In genomic region chr2:231708050-231708772, GRCh38 we compare ENCODE assay signal across 8 cellular contexts. TPM values are rescaled to one million over a fixed set of nuclear protein-coding genes. Genes with fewer than 3 reads are reported as not detected.
DNase-seq lines count a peak whose midpoint lies in the region; ATAC-seq and TF ChIP-seq lines count a peak whose summit lies in the region.

TSS of gene PTMA (plus strand) at chr2:231708525. CDS start at chr2:231708707, 182 bp downstream.

- no peak for TF ChIP-seq RAD21 in IMR-90 (IDR thresholded peaks at IDR 0.05; ENCODE audit: low read length)

- H3K23ac ChIP-seq in IMR-90 (ENCODE audit: low read depth, low read length): peak within 1 kb of the TSS; percentile 97

- peak within 1 kb of the TSS; percentile 98 for H2BK20ac ChIP-seq in IMR-90 (ENCODE audit: low read depth, low read length)

- no peaks in the 10 kb centered on the region for H3K9me3 ChIP-seq in IMR-90 (ENCODE audit: control insufficient read depth, insufficient read depth, low read length)
- H3K9me3 ChIP-seq in mononuclear cell (ENCODE audit: low read depth, low read length): no peaks in the 10 kb centered on the region

- peak within 1 kb of the TSS; percentile 98 for H2AFZ ChIP-seq in IMR-90 (replicated peaks; ENCODE audit: low read length, poor library complexity)

- peaks cover 41% of the 10 kb centered on the region for H4K20me1 ChIP-seq in IMR-90 (ENCODE audit: insufficient read depth, low read length)

- CTCF ChIA-PET in IMR-90 (lab: Yijun Ruan, JAX): interaction anchor here (1.1 kb wide), 1 partner anchor 41 kb away, joined by 3 read pairs; no protein-coding TSS in a partner anchor

- H3K4me1 ChIP-seq in IMR-90 (ENCODE audit: control insufficient read depth, insufficient read depth, low read length) (peaks cover 8% of the 10 kb centered on the region), mononuclear cell (ENCODE audit: insufficient read depth, low read length) (peaks cover 47% of the 10 kb centered on the region)

- POLR2A ChIA-PET in IMR-90 (lab: Charles Lee; ENCODE audit: unreplicated experiment): interaction anchor here (0.6 to 1.0 kb wide), 5 partner anchors 13 to 95 kb away, joined by 3 to 7 read pairs (median 4); no protein-coding TSS in a partner anchor

- no peak for TF ChIP-seq CTCF in IMR-90 (conservative IDR thresholded peaks at IDR 0.05; ENCODE audit: low read depth, low read length)

- peak within 1 kb of the TSS; percentile 100 for H4K91ac ChIP-seq in IMR-90 (ENCODE audit: insufficient read depth, low read depth, low read length)

- H2BK120ac ChIP-seq in IMR-90 (ENCODE audit: low read depth, low read length): peak within 1 kb of the TSS; percentile 100

- H2AK9ac ChIP-seq in IMR-90 (replicated peaks; ENCODE audit: low read depth, low read length, poor library complexity): peak within 1 kb of the TSS; percentile 99

- peak within 1 kb of the TSS; percentile 61 for H3K9ac ChIP-seq in IMR-90 (ENCODE audit: low read depth, low read length)

- peak; percentile 55 for ATAC-seq in GM21528 (IDR thresholded peaks at IDR 0.05; ENCODE audit: low FRiP score, unreplicated experiment)
- peak; percentile 72 for ATAC-seq in IMR-90 (ENCODE audit: low read depth)

- in situ Hi-C loops in IMR-90 (cut with MboI; ENCODE audit: low sequenced_read_pairs): no loop called here

- peak within 1 kb of the TSS; percentile 95; the same call in 1 of the 2 replicates for H3K14ac ChIP-seq in IMR-90 (replicated peaks; ENCODE audit: low read depth, low read length)

- peak within 1 kb of the TSS; percentile 91 for H2AK5ac ChIP-seq in IMR-90 (ENCODE audit: low read depth, low read length)

- peak; percentile 98 for TF ChIP-seq POLR2A in IMR-90 (IDR thresholded peaks at IDR 0.05; ENCODE audit: low read depth, low read length)

- H3K56ac ChIP-seq in IMR-90 (ENCODE audit: extremely low read depth, insufficient read depth, low read length): peak within 1 kb of the TSS; percentile 98; the same call in 1 of the 2 replicates

- no peaks in the 10 kb centered on the region for H3K27me3 ChIP-seq in IMR-90 (ENCODE audit: control insufficient read depth, insufficient read depth, low read length)
- no peaks in the 10 kb centered on the region for H3K27me3 ChIP-seq in mononuclear cell (ENCODE audit: insufficient read depth, low read length)

- H3K79me1 ChIP-seq in IMR-90 (ENCODE audit: low read depth in 1 of 2, low read length in 2 of 2): peaks cover 6 to 23% of the 10 kb centered on the region in 2 experiments

- dilution Hi-C loops in IMR-90 (cut with HindIII; ENCODE audit: low sequenced_read_pairs, unreplicated experiment): no loop called here

- intact Hi-C loops in IMR-90 (cut with micrococcal nuclease): no loop called here

- H3K4me3 ChIP-seq in IMR-90 (ENCODE audit: insufficient read depth, low read depth, low read length) (peak within 1 kb of the TSS; percentile 89), mononuclear cell (ENCODE audit: low read length) (peak within 1 kb of the TSS; percentile 99)

- H3K27ac ChIP-seq in IMR-90 (ENCODE audit: insufficient read depth, low read length): peak within 1 kb of the TSS; percentile 94

- peak within 1 kb of the TSS; percentile 99; the same call in 2 of the 3 replicates for H2BK15ac ChIP-seq in IMR-90 (ENCODE audit: low read depth, low read length)

- BruUV-seq in IMR-90 (replicated peaks; lab: Mats Ljungman, UMichigan): no TSS peak

- DNase-seq in DMS 273 (lab: John Stamatoyannopoulos, UW; ENCODE audit: unreplicated experiment) (peak; percentile 100), IMR-90 (peak; percentile 100), OCI-M1 (lab: John Stamatoyannopoulos, UW) (peak; percentile 99), activated T-cell treated with anti-CD3 and anti-CD28 coated beads for 24 hours (ENCODE audit: low read depth) (peak; percentile 99), epidermal melanocyte (ENCODE audit: insufficient read length, low spot score) (peak; percentile 85)
- DNase-seq in stimulated activated CD8-positive, alpha-beta memory T cell treated with anti-CD3 and anti-CD28 coated beads, Interleukin-4, amount 100 ng/mL, for 1 hour (ENCODE audit: low read depth in 2 of 2, low spot score in 1 of 2): peak; percentile 96 to 99

- 0% methylated on average over 41 of the region's 83 CpGs; no CpG with 5 or more reads in 1 of the 2 experiments for WGBS in IMR-90 (ENCODE audit: extremely low coverage in 2 of 2, insufficient read length in 1 of 2), 2 experiments

- peak within 1 kb of the TSS; percentile 13 for H3K4me2 ChIP-seq in IMR-90 (ENCODE audit: low read depth, low read length)

- H3K36me3 ChIP-seq in IMR-90 (ENCODE audit: control insufficient read depth, insufficient read depth, low read length): peaks cover 12% of the 10 kb centered on the region

- peak within 1 kb of the TSS; percentile 30 for H3K18ac ChIP-seq in IMR-90 (ENCODE audit: low read depth, low read length)

- H4K8ac ChIP-seq in IMR-90 (ENCODE audit: low read depth in 2 of 2, low read length in 2 of 2): peak within 1 kb of the TSS; percentile 86 to 100

- peak within 1 kb of the TSS; percentile 97 for H2BK5ac ChIP-seq in IMR-90 (ENCODE audit: low read depth, low read length, poor library complexity, severe bottlenecking)

- peak within 1 kb of the TSS; percentile 99 for H3K4ac ChIP-seq in IMR-90 (ENCODE audit: low read depth, low read length)

- peaks cover 5% of the 10 kb centered on the region; the same call in 1 of the 2 replicates for H3K9me1 ChIP-seq in IMR-90 (ENCODE audit: insufficient read depth, low read length)

- peak within 1 kb of the TSS; percentile 96 for H4K5ac ChIP-seq in IMR-90 (ENCODE audit: low read depth, low read length)

TF ChIP-seq in IMR-90, 13 proteins besides CTCF, POLR2A, EP300 and RAD21:
- TF ChIP-seq ELK1 (IDR thresholded peaks at IDR 0.05; ENCODE audit: borderline replicate concordance, low read depth, low read length): no peak
- TF ChIP-seq NFE2L2 (IDR thresholded peaks at IDR 0.05; ENCODE audit: low read depth, low read length): no peak
- no peak for TF ChIP-seq CEBPB (IDR thresholded peaks at IDR 0.05; ENCODE audit: low read depth, low read length)
- peak; percentile 85 for TF ChIP-seq MAZ (IDR thresholded peaks at IDR 0.05; ENCODE audit: borderline replicate concordance, low read depth, low read length)
- no peak; the same call in 1 of the 2 replicates for TF ChIP-seq FOS (IDR thresholded peaks at IDR 0.05; ENCODE audit: low read depth, low read length)
- peak; percentile 39 for TF ChIP-seq BHLHE40 (IDR thresholded peaks at IDR 0.05; ENCODE audit: low read depth, low read length)
- peak; percentile 17; the same call in 1 of the 2 replicates for TF ChIP-seq MAFK (IDR thresholded peaks at IDR 0.05; ENCODE audit: low read depth, low read length)
- no peak; the same call in 1 of the 2 replicates for TF ChIP-seq MXI1 (IDR thresholded peaks at IDR 0.05; ENCODE audit: borderline replicate concordance, low read depth, low read length)
- no peak for TF ChIP-seq SMC3 (IDR thresholded peaks at IDR 0.05; ENCODE audit: low read depth, low read length)
- TF ChIP-seq RCOR1 (IDR thresholded peaks at IDR 0.05; ENCODE audit: insufficient replicate concordance, low read length): no peak
- no peak for TF ChIP-seq USF2 (IDR thresholded peaks at IDR 0.05; ENCODE audit: low read depth, low read length)
- TF ChIP-seq CHD1 (IDR thresholded peaks at IDR 0.05; ENCODE audit: low read depth, low read length): no peak
- no peak for TF ChIP-seq RFX5 (IDR thresholded peaks at IDR 0.05; ENCODE audit: low read depth, low read length)

RNA-seq across cellular contexts. Expression of gene PTMA, which starts in this region (rescaled TPM):
- total RNA-seq in IMR-90 (2012; rRNA removed) (380 and 776 TPM in 2 replicates), mononuclear cell (1,408 TPM)
- 647 and 742 TPM in 2 replicates for polyA plus RNA-seq in IMR-90 (2012; rRNA removed)
- polyA plus RNA-seq in IMR-90 (2012; cell fraction: cytosol; rRNA removed): 585 and 1,669 TPM in 2 replicates
- 208 and 388 TPM in 2 replicates for polyA plus RNA-seq in IMR-90 (2012; cell fraction: nucleus; rRNA removed; ENCODE audit: low replicate concordance)

Comparison
In these comparisons a context has a peak if more than half of its experiments do, and no peak if none do; other contexts are left out.
1. Peak in every context shown above with its lines: DNase-seq, ATAC-seq, H3K4me3 ChIP-seq and H3K27ac ChIP-seq.